1 cellular context compared by ENCODE assay signal in genomic region chr9:105330755-105331154, GRCh38.
TF ChIP-seq lines count a peak whose summit lies in the region.

No MANE protein-coding gene starts in this region.

TF ChIP-seq in HepG2, 621 proteins besides CTCF, POLR2A, EP300 and RAD21 (continued from another document and continues in another):
- TF ChIP-seq MED8 (CRISPR knock-in tag; IDR thresholded peaks at IDR 0.05; ENCODE audit: insufficient replicate concordance) (no peak), ZBTB1 (CRISPR knock-in tag; IDR thresholded peaks at IDR 0.05; ENCODE audit: borderline replicate concordance) (no peak), ZNF446 (CRISPR knock-in tag; IDR thresholded peaks at IDR 0.05) (no peak), SOX13 (IDR thresholded peaks at IDR 0.05) (no peak), SOX13 (CRISPR knock-in tag; conservative IDR thresholded peaks at IDR 0.05 in 1 of 2, IDR thresholded peaks at IDR 0.05 in 1 of 2) (peak in 1 of 2 experiments; percentile 67; a peak in 1 of 4 replicates), NFAT5 (CRISPR knock-in tag; IDR thresholded peaks at IDR 0.05) (no peak), ZMAT5 (CRISPR knock-in tag; IDR thresholded peaks at IDR 0.05; ENCODE audit: borderline replicate concordance, low read depth) (no peak), CEBPZ (IDR thresholded peaks at IDR 0.05; ENCODE audit: low read length) (no peak), PHF8 (CRISPR knock-in tag; IDR thresholded peaks at IDR 0.05) (no peak), NR3C1 (CRISPR knock-in tag; IDR thresholded peaks at IDR 0.05) (no peak), THRA (CRISPR knock-in tag; IDR thresholded peaks at IDR 0.05; ENCODE audit: borderline replicate concordance) (no peak), ZNF772 (CRISPR knock-in tag; IDR thresholded peaks at IDR 0.05) (no peak), ZNF260 (CRISPR knock-in tag; IDR thresholded peaks at IDR 0.05; ENCODE audit: borderline replicate concordance, low read depth) (no peak), KDM3A (CRISPR knock-in tag; IDR thresholded peaks at IDR 0.05; ENCODE audit: low read depth) (no peak), ZNF800 (CRISPR knock-in tag; IDR thresholded peaks at IDR 0.05) (no peak), FOXJ3 (CRISPR knock-in tag; IDR thresholded peaks at IDR 0.05; ENCODE audit: borderline replicate concordance) (peak; percentile 59; the same call in 1 of the 2 replicates), YY1 (IDR thresholded peaks at IDR 0.05; ENCODE audit: insufficient read depth, insufficient replicate concordance, low read depth, low read length) (no peak), ZNF879 (CRISPR knock-in tag; IDR thresholded peaks at IDR 0.05) (no peak), RFXAP (CRISPR knock-in tag; IDR thresholded peaks at IDR 0.05; ENCODE audit: borderline replicate concordance) (no peak), GLMP (CRISPR knock-in tag; IDR thresholded peaks at IDR 0.05; ENCODE audit: borderline replicate concordance) (no peak), KDM5A (IDR thresholded peaks at IDR 0.05; ENCODE audit: borderline replicate concordance, low read length) (no peak), ZXDC (CRISPR knock-in tag; IDR thresholded peaks at IDR 0.05) (no peak), ZNF607 (CRISPR knock-in tag; IDR thresholded peaks at IDR 0.05; ENCODE audit: borderline replicate concordance) (no peak), ZNF790 (CRISPR knock-in tag; IDR thresholded peaks at IDR 0.05; ENCODE audit: borderline replicate concordance) (no peak), SNRNP70 (IDR thresholded peaks at IDR 0.05; ENCODE audit: low read depth, low read length) (no peak), NKX3-1 (CRISPR knock-in tag; IDR thresholded peaks at IDR 0.05) (no peak), IKZF4 (CRISPR knock-in tag; IDR thresholded peaks at IDR 0.05; ENCODE audit: borderline replicate concordance, low read depth, not compliant biosample characterization) (no peak), DR1 (CRISPR knock-in tag; IDR thresholded peaks at IDR 0.05) (no peak), PPARG (CRISPR knock-in tag; conservative IDR thresholded peaks at IDR 0.05) (0 out of 2 replicates have a peak, but pooled peaks have one; percentile 54), KIAA2018 (CRISPR knock-in tag; IDR thresholded peaks at IDR 0.05; ENCODE audit: borderline replicate concordance) (no peak), ZNF768 (CRISPR knock-in tag; IDR thresholded peaks at IDR 0.05) (no peak), ARHGAP35 (CRISPR knock-in tag; IDR thresholded peaks at IDR 0.05; ENCODE audit: borderline replicate concordance) (no peak)
